Comparison of ENCODE assay signal across 8 cellular contexts in genomic region chr9:26893030-26893676, GRCh38.
A peak's percentile ranks its signal among the peaks of the same experiment; 100 is the strongest.
DNase-seq lines count a peak whose midpoint lies in the region; ATAC-seq, FAIRE-seq and TF ChIP-seq lines count a peak whose summit lies in the region.

No MANE protein-coding gene starts in this region.

- H3K27ac ChIP-seq in C4-2B: peak overlapping the region; percentile 93

- peak; percentile 29 for DNase-seq in KBM-7
- DNase-seq in nephron progenitor cell: no peak
- DNase-seq in NCI-H2171 (lab: John Stamatoyannopoulos, UW): no peak
- DNase-seq in NCI-H226: no peak
- DNase-seq in HPDE6-E6E7 (ENCODE audit: extremely low spot score): no peak

- peaks cover 15% of the 10 kb centered on the region for H3K36me3 Mint-ChIP-seq in nephron progenitor cell (ENCODE audit: low read depth)

- peaks cover 13% of the 10 kb centered on the region for H3K9me3 Mint-ChIP-seq in nephron progenitor cell

- no peak for ATAC-seq in GM21528 (IDR thresholded peaks at IDR 0.05; ENCODE audit: low FRiP score, unreplicated experiment)

- peaks cover 24% of the 10 kb centered on the region for H3K4me1 Mint-ChIP-seq in nephron progenitor cell

- TF ChIP-seq CTCF in C4-2B (conservative IDR thresholded peaks at IDR 0.05) (no peak), nephron progenitor cell (IDR thresholded peaks at IDR 0.05) (no peak)

- peaks cover 4% of the 10 kb centered on the region for H3K27me3 Mint-ChIP-seq in nephron progenitor cell (ENCODE audit: low read depth, poor library complexity)

- peak overlapping the region; percentile 97 for H3K4me3 Mint-ChIP-seq in nephron progenitor cell

- in situ Hi-C loops in KBM-7 (cut with MboI; ENCODE audit: low pct_unique_long_range_greater_than_20kb, low sequenced_read_pairs): no loop called here

- H3K27ac Mint-ChIP-seq in nephron progenitor cell: peak overlapping the region; percentile 100

- peak; percentile 43 for FAIRE-seq in colon (lab: Jason Lieb, UNC)
